In genomic region chr3:139107424-139108252, GRCh38 we compare ENCODE assay signal across 16 cellular contexts.
A peak's percentile ranks its signal among the peaks of the same experiment; 100 is the strongest.
DNase-seq lines count a peak whose midpoint lies in the region; ATAC-seq, FAIRE-seq and TF ChIP-seq lines count a peak whose summit lies in the region.
"Had no signal": no experiment of that assay in that cellular context is flagged by ENCODE, and none has a peak within 500 bp of the region (broad histone marks: within the 10 kb centered on the region; RNA-seq: fewer than 3 reads in every experiment).

No MANE protein-coding gene starts in this region.

- H3K36me3 ChIP-seq in kidney (ENCODE audit: control insufficient read depth in 1 of 2, insufficient read depth in 2 of 2, low read length in 2 of 2) (no peaks in the 10 kb centered on the region), prostate gland (no peaks in the 10 kb centered on the region)
- H3K36me3 ChIP-seq: BLaER1 had no signal

- no peak overlapping the region for H3K4me3 ChIP-seq in kidney (ENCODE audit: low read length in 2 of 2)
- no peak overlapping the region for H3K4me3 ChIP-seq in prostate gland
- H3K4me3 ChIP-seq: BLaER1 had no signal

- TF ChIP-seq CTCF in kidney (IDR thresholded peaks at IDR 0.05; ENCODE audit: borderline replicate concordance, extremely low read depth, insufficient read depth), result no peak
- TF ChIP-seq CTCF in prostate gland (IDR thresholded peaks at IDR 0.05), result no peak

- no peaks in the 10 kb centered on the region for H3K9me3 ChIP-seq in kidney (ENCODE audit: control insufficient read depth in 1 of 2, low read length in 2 of 2)
- no peaks in the 10 kb centered on the region for H3K9me3 ChIP-seq in prostate gland
- H3K9me3 ChIP-seq: BLaER1 had no signal

- no peak for TF ChIP-seq POLR2A in prostate gland (IDR thresholded peaks at IDR 0.05)

- no peak for FAIRE-seq in kidney (lab: Jason Lieb, UNC)

- 92% methylated on average over 13 of the region's 13 CpGs for WGBS in prostate gland

- H3K27ac ChIP-seq in kidney (ENCODE audit: low read depth in 2 of 2, low read length in 2 of 2) (no peak overlapping the region), prostate gland (no peak overlapping the region)
- H3K27ac ChIP-seq: BLaER1 had no signal

- DNase-seq in cardiac septum (ENCODE audit: low spot score) (peak; percentile 55), left cardiac atrium (no peak), kidney (peak; percentile 47), prostate gland (ENCODE audit: low spot score) (peak; percentile 3), NCI-H128 (lab: John Stamatoyannopoulos, UW; ENCODE audit: unreplicated experiment) (no peak)
- DNase-seq in stimulated activated CD4-positive, alpha-beta T cell treated with anti-CD3 and anti-CD28 coated beads, Interleukin-2, amount 100 ng/mL, for 24 hours, result no peak
- DNase-seq: CD4-positive, alpha-beta memory T cell; GF-D8; NCI-H1105 treated with DMSO at 0.1 percent for 48 hours; NCI-H1694 treated with DMSO at 0.1 percent for 48 hours; NCI-H510A; NCI-H774; OCI-M1; Right ventricle myocardium superior had no signal

- H3K4me1 ChIP-seq in kidney (ENCODE audit: control insufficient read depth in 1 of 2, insufficient read depth in 1 of 2, low read depth in 1 of 2, low read length in 2 of 2) (no peaks in the 10 kb centered on the region), prostate gland (replicated peaks) (no peaks in the 10 kb centered on the region)
- H3K4me1 ChIP-seq: BLaER1 had no signal

- intact Hi-C loops in cardiac septum (cut with DNase I) (no loop called here), left cardiac atrium (cut with DNase I) (no loop called here), kidney (cut with DNase I) (loop anchor here (10.0 kb wide), 1 partner anchor 217 kb away; no protein-coding TSS in a partner anchor), prostate gland (cut with DNase I) (no loop called here)

- no peaks in the 10 kb centered on the region for H3K27me3 ChIP-seq in prostate gland (replicated peaks; ENCODE audit: insufficient read depth)
- H3K27me3 ChIP-seq: BLaER1 had no signal

- H3K9ac ChIP-seq in kidney (ENCODE audit: low read length in 2 of 2), result no peak overlapping the region
- H3K9ac ChIP-seq: BLaER1 had no signal

- no peak for ATAC-seq in left cardiac atrium
- ATAC-seq in GM21737 (IDR thresholded peaks at IDR 0.05; ENCODE audit: unreplicated experiment), result no peak

Comparison
In these comparisons a context has a peak if more than half of its experiments do, and no peak if none do; other contexts are left out.
1. DNase-seq: peak in cardiac septum (single experiment), kidney (single experiment) and prostate gland (single experiment); none in left cardiac atrium (single experiment), NCI-H128 (single experiment) and stimulated activated CD4-positive, alpha-beta T cell treated with anti-CD3 and anti-CD28 coated beads, Interleukin-2, amount 100 ng/mL, for 24 hours (0 of 2).